In the genomic region with DNA sequence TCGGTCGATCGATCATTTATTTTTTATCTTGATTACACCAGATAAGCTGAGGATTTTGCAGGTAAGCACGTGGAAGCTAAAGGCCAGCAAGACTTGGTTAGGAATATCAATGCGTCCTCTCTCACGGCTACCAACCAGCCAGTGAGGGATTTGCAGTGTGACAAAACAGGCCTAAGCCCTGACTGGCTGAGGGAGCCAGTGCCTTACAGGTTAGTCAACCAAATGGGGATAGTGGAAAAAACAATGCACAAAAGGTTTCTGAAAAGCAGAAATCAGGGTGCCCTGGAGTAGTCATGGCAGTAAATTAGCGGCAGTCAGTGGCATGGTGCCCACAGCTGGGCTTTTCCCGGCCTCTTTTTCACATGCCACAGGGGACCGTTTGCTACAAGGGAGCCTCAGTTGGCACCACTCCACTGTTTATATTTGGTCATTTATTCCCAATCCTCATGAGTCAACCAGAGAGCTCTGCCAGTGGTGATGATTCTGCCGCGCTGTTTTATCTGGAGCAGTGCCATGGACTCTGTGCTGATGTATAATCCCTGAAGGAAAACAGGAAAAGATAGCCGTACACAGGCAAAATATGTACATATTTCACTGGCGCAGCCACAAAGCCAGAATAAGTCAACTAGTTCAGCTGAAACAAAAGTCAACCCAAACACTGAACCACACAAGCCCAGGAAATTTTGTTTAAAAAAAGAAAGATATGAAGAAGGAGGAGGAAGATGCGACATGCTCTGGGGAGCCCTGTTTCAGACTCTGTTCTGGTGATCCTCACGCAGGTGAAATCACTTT, we compare ENCODE assay signal across 1 cellular context.
TF ChIP-seq lines count a peak whose summit lies in the region.

No MANE protein-coding gene starts in this region.

TF ChIP-seq in liver, 16 proteins besides CTCF, POLR2A, EP300 and RAD21 (continued from another document):
- peak; percentile 71 for TF ChIP-seq ZBTB33 (IDR thresholded peaks at IDR 0.05)
- TF ChIP-seq FOXA2 (IDR thresholded peaks at IDR 0.05) = peak; percentile 84
- peak in 1 of 2 donors; percentile 18 for TF ChIP-seq EGR1 (IDR thresholded peaks at IDR 0.05; ENCODE audit: low read depth in 2 of 2)
- TF ChIP-seq TAF1 (conservative IDR thresholded peaks at IDR 0.05) = no peak
- peak; percentile 50 to 86 for TF ChIP-seq RXRA (IDR thresholded peaks at IDR 0.05)
- peak; percentile 66 to 85 for TF ChIP-seq HNF4A (conservative IDR thresholded peaks at IDR 0.05)
- TF ChIP-seq FOXA1 (IDR thresholded peaks at IDR 0.05) = peak; percentile 77
- TF ChIP-seq JUND (IDR thresholded peaks at IDR 0.05) = peak; percentile 91 to 97
- TF ChIP-seq, protein P1, sequence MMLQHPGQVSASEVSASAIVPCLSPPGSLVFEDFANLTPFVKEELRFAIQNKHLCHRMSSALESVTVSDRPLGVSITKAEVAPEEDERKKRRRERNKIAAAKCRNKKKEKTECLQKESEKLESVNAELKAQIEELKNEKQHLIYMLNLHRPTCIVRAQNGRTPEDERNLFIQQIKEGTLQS (IDR thresholded peaks at IDR 0.05) = peak; percentile 74
TF ChIP-seq in liver: peak in this region for 15.
